Comparison of ENCODE assay signal across 13 cellular contexts in genomic region chr20:38170219-38170902, GRCh38.
DNase-seq lines count a peak whose midpoint lies in the region; ATAC-seq and TF ChIP-seq lines count a peak whose summit lies in the region.
"Had no signal": no experiment of that assay in that cellular context is flagged by ENCODE, and none has a peak within 500 bp of the region (broad histone marks: within the 10 kb centered on the region; RNA-seq: fewer than 3 reads in every experiment).

No MANE protein-coding gene starts in this region.

- peak overlapping the region; percentile 52 for H3K27ac Mint-ChIP-seq in T-helper 1 cell treated with Interleukin-12 subunit alpha and Interleukin-12 subunit beta and Interleukin-4 antibody, amounts not matched to agents 30 μg/mL and 1 μg/mL, for 36 hours
- H3K27ac Mint-ChIP-seq in stimulated activated naive B cell treated with anti-CD40 and anti-IgM and Interleukin-4, amounts not matched to agents 10 μg/mL and 1 μg/mL and 100 μg/mL, for 72 hours = peak overlapping the region; percentile 14
- H3K27ac Mint-ChIP-seq: activated T-cell treated with anti-CD3 and anti-CD28 coated beads, Interleukin-2, amount 50 U/mL, for 72 hours; CD4-positive, alpha-beta T cell had no signal

- DNase-seq in T-helper 1 cell (no peak), RWPE1 (ENCODE audit: low spot score) (no peak), islet precursor cell (peak; percentile 35), GM10266 (ENCODE audit: extremely low spot score) (no peak), caudate nucleus (lab: John Stamatoyannopoulos, UW) (no peak)
- DNase-seq in stimulated activated naive B cell treated with anti-CD40 and anti-IgM and Interleukin-4, amounts not matched to agents 10 μg/mL and 1 μg/mL and 100 μg/mL, for 72 hours = no peak
- DNase-seq: activated T-cell treated with anti-CD3 and anti-CD28 coated beads, Interleukin-2, amount 50 U/mL, for 72 hours; CD4-positive, alpha-beta T cell; DND-41 had no signal

- no peak for ATAC-seq in stimulated activated naive B cell treated with anti-CD40 and anti-IgM and Interleukin-4, amounts not matched to agents 10 μg/mL and 1 μg/mL and 100 μg/mL, for 72 hours (replicated peaks)
- no peak for ATAC-seq in GM21786 (IDR thresholded peaks at IDR 0.05; ENCODE audit: unreplicated experiment)
- ATAC-seq: activated T-cell treated with anti-CD3 and anti-CD28 coated beads, Interleukin-2, amount 50 U/mL, for 72 hours; pancreas had no signal

- no peaks in the 10 kb centered on the region for H3K36me3 Mint-ChIP-seq in T-helper 1 cell treated with Interleukin-12 subunit alpha and Interleukin-12 subunit beta and Interleukin-4 antibody, amounts not matched to agents 30 μg/mL and 1 μg/mL, for 36 hours (ENCODE audit: low read depth)
- no peaks in the 10 kb centered on the region for H3K36me3 Mint-ChIP-seq in stimulated activated naive B cell treated with anti-CD40 and anti-IgM and Interleukin-4, amounts not matched to agents 10 μg/mL and 1 μg/mL and 100 μg/mL, for 72 hours

- H3K27me3 Mint-ChIP-seq in T-helper 1 cell treated with Interleukin-12 subunit alpha and Interleukin-12 subunit beta and Interleukin-4 antibody, amounts not matched to agents 30 μg/mL and 1 μg/mL, for 36 hours (ENCODE audit: low read depth) = peaks cover 17% of the 10 kb centered on the region
- H3K27me3 Mint-ChIP-seq in stimulated activated naive B cell treated with anti-CD40 and anti-IgM and Interleukin-4, amounts not matched to agents 10 μg/mL and 1 μg/mL and 100 μg/mL, for 72 hours = peaks cover 12 to 45% of the 10 kb centered on the region in 2 donors

- H3K4me3 Mint-ChIP-seq in T-helper 1 cell treated with Interleukin-12 subunit alpha and Interleukin-12 subunit beta and Interleukin-4 antibody, amounts not matched to agents 30 μg/mL and 1 μg/mL, for 36 hours = no peak overlapping the region
- H3K4me3 Mint-ChIP-seq in stimulated activated naive B cell treated with anti-CD40 and anti-IgM and Interleukin-4, amounts not matched to agents 10 μg/mL and 1 μg/mL and 100 μg/mL, for 72 hours = no peak overlapping the region
- H3K4me3 Mint-ChIP-seq: activated T-cell treated with anti-CD3 and anti-CD28 coated beads, Interleukin-2, amount 50 U/mL, for 72 hours; CD4-positive, alpha-beta T cell had no signal

- H3K9me3 Mint-ChIP-seq in T-helper 1 cell treated with Interleukin-12 subunit alpha and Interleukin-12 subunit beta and Interleukin-4 antibody, amounts not matched to agents 30 μg/mL and 1 μg/mL, for 36 hours = no peaks in the 10 kb centered on the region
- no peaks in the 10 kb centered on the region for H3K9me3 Mint-ChIP-seq in stimulated activated naive B cell treated with anti-CD40 and anti-IgM and Interleukin-4, amounts not matched to agents 10 μg/mL and 1 μg/mL and 100 μg/mL, for 72 hours
- H3K9me3 Mint-ChIP-seq: activated T-cell treated with anti-CD3 and anti-CD28 coated beads, Interleukin-2, amount 50 U/mL, for 72 hours; CD4-positive, alpha-beta T cell had no signal

- no peak for TF ChIP-seq CTCF in RWPE1 (conservative IDR thresholded peaks at IDR 0.05; ENCODE audit: low read depth)
- TF ChIP-seq CTCF in GM10266 (IDR thresholded peaks at IDR 0.05; ENCODE audit: control insufficient read depth, insufficient read depth, low read depth, missing control alignments) = no peak

- H3K27ac ChIP-seq in RWPE1 = peak overlapping the region; percentile 86
- no peak overlapping the region for H3K27ac ChIP-seq in caudate nucleus (ENCODE audit: low read depth, low read length)
- H3K27ac ChIP-seq: 22Rv1, pancreas had no signal

- POLR2A ChIA-PET in RWPE1 (lab: Yijun Ruan, JAX; ENCODE audit: low non-redundant PET) = no interaction called here

- CTCF ChIA-PET in RWPE1 (lab: Yijun Ruan, JAX) = interaction anchor here (0.6 to 5.7 kb wide), 4 partner anchors 52 to 606 kb away, joined by 3 to 47 read pairs (median 4); no protein-coding TSS in a partner anchor

- peaks cover 29% of the 10 kb centered on the region for H3K4me1 Mint-ChIP-seq in T-helper 1 cell treated with Interleukin-12 subunit alpha and Interleukin-12 subunit beta and Interleukin-4 antibody, amounts not matched to agents 30 μg/mL and 1 μg/mL, for 36 hours (ENCODE audit: low read depth)
- peaks cover 20 to 40% of the 10 kb centered on the region in 2 donors for H3K4me1 Mint-ChIP-seq in stimulated activated naive B cell treated with anti-CD40 and anti-IgM and Interleukin-4, amounts not matched to agents 10 μg/mL and 1 μg/mL and 100 μg/mL, for 72 hours
